In genomic region chr17:44689492-44690217, GRCh38 we compare ENCODE assay signal across 1 cellular context.
A peak's percentile ranks its signal among the peaks of the same experiment; 100 is the strongest.
TF ChIP-seq lines count a peak whose summit lies in the region.

Gene CCDC43, minus strand, starts transcription at chr17:44689776. Its CDS starts 23 bp downstream, at chr17:44689753.

TF ChIP-seq in GM12878, 131 proteins besides CTCF, POLR2A, EP300 and RAD21 (continued from another document and continues in another):
- peak; percentile 90 for TF ChIP-seq TAF1 (IDR thresholded peaks at IDR 0.05; ENCODE audit: borderline replicate concordance, low read depth, low read length)
- TF ChIP-seq NFYA (IDR thresholded peaks at IDR 0.05; ENCODE audit: borderline replicate concordance, low read depth, low read length), result no peak
- TF ChIP-seq YBX1 (IDR thresholded peaks at IDR 0.05), result no peak
- TF ChIP-seq CEBPB (IDR thresholded peaks at IDR 0.05; ENCODE audit: borderline replicate concordance in 1 of 2, low read depth in 2 of 2, low read length in 2 of 2), result no peak
- peak; percentile 90 for TF ChIP-seq NR2C1 (IDR thresholded peaks at IDR 0.05)
- TF ChIP-seq CHD1 (IDR thresholded peaks at IDR 0.05; ENCODE audit: low read depth, low read length), result no peak
- TF ChIP-seq RBBP5 (conservative IDR thresholded peaks at IDR 0.05), result no peak
- TF ChIP-seq NBN (IDR thresholded peaks at IDR 0.05), result 0 out of 2 replicates have a peak, but pooled peaks have one; percentile 44
- TF ChIP-seq IKZF1 (conservative IDR thresholded peaks at IDR 0.05), result peak; percentile 50
- TF ChIP-seq NR2F1 (conservative IDR thresholded peaks at IDR 0.05), result peak; percentile 96
- peak; percentile 71 for TF ChIP-seq HCFC1 (IDR thresholded peaks at IDR 0.05; ENCODE audit: low read length)
- TF ChIP-seq REST (IDR thresholded peaks at IDR 0.05; ENCODE audit: low read depth, low read length), result no peak
- 0 out of 2 replicates have a peak, but pooled peaks have one; percentile 15 for TF ChIP-seq HDGF (IDR thresholded peaks at IDR 0.05)
- peak; percentile 30 for TF ChIP-seq SIX5 (IDR thresholded peaks at IDR 0.05; ENCODE audit: low read depth, low read length, severe bottlenecking)
- no peak for TF ChIP-seq SMARCA5 (IDR thresholded peaks at IDR 0.05)
- TF ChIP-seq STAT3 (IDR thresholded peaks at IDR 0.05; ENCODE audit: low read depth, low read length), result no peak
- TF ChIP-seq POU2F2 (IDR thresholded peaks at IDR 0.05; ENCODE audit: borderline replicate concordance, low read depth, low read length), result 0 out of 3 replicates have a peak, but pooled peaks have one; percentile 16
- TF ChIP-seq NRF1 (conservative IDR thresholded peaks at IDR 0.05; ENCODE audit: low read depth, low read length), result peak; percentile 69
- 0 out of 2 replicates have a peak, but pooled peaks have one; percentile 58 for TF ChIP-seq RCOR1 (conservative IDR thresholded peaks at IDR 0.05; ENCODE audit: low read depth, low read length)
- TF ChIP-seq E4F1 (IDR thresholded peaks at IDR 0.05; ENCODE audit: borderline replicate concordance, partially characterized antibody), result no peak
- TF ChIP-seq MTA3 (IDR thresholded peaks at IDR 0.05; ENCODE audit: borderline replicate concordance, low read length), result no peak
- TF ChIP-seq GABPA (IDR thresholded peaks at IDR 0.05; ENCODE audit: low read depth), result no peak
- TF ChIP-seq SIN3A (IDR thresholded peaks at IDR 0.05; ENCODE audit: low read depth, low read length), result peak; percentile 63
- no peak for TF ChIP-seq PKNOX1 (IDR thresholded peaks at IDR 0.05)
- no peak for TF ChIP-seq BCL3 (IDR thresholded peaks at IDR 0.05; ENCODE audit: borderline replicate concordance, insufficient read depth, low read depth, low read length, poor library complexity, severe bottlenecking)
- no peak for TF ChIP-seq ATF7 (IDR thresholded peaks at IDR 0.05; ENCODE audit: low read depth)
- no peak for TF ChIP-seq TCF12 (IDR thresholded peaks at IDR 0.05; ENCODE audit: low read depth, low read length)
- 0 out of 2 replicates have a peak, but pooled peaks have one; percentile 12 for TF ChIP-seq MEF2A (IDR thresholded peaks at IDR 0.05; ENCODE audit: insufficient read depth, low read depth, low read length)
- TF ChIP-seq POLR2AphosphoS5 (IDR thresholded peaks at IDR 0.05; ENCODE audit: low read length), result peak; percentile 88
- TF ChIP-seq ZNF622 (IDR thresholded peaks at IDR 0.05), result no peak
- peak; percentile 70; the same call in 1 of the 2 replicates for TF ChIP-seq SMAD5 (IDR thresholded peaks at IDR 0.05; ENCODE audit: low read depth)
- no peak for TF ChIP-seq E2F4 (IDR thresholded peaks at IDR 0.05; ENCODE audit: low read depth, low read length)
- TF ChIP-seq E2F8 (IDR thresholded peaks at IDR 0.05; ENCODE audit: low read depth, partially characterized antibody), result no peak
- 0 out of 2 replicates have a peak, but pooled peaks have one; percentile 45 for TF ChIP-seq TCF3 (IDR thresholded peaks at IDR 0.05; ENCODE audit: borderline replicate concordance, insufficient read depth, low read depth, low read length)
- TF ChIP-seq TBL1XR1 (IDR thresholded peaks at IDR 0.05; ENCODE audit: low read depth, low read length), result peak; percentile 43; the same call in 1 of the 2 replicates
- TF ChIP-seq PML (IDR thresholded peaks at IDR 0.05; ENCODE audit: low read length), result peak; percentile 65; the same call in 1 of the 2 replicates
- TF ChIP-seq RELB (IDR thresholded peaks at IDR 0.05; ENCODE audit: low read depth), result peak; percentile 86
- TF ChIP-seq BACH1 (IDR thresholded peaks at IDR 0.05; ENCODE audit: borderline replicate concordance), result peak; percentile 38; the same call in 1 of the 2 replicates
- peak; percentile 93 to 94 for TF ChIP-seq BHLHE40 (IDR thresholded peaks at IDR 0.05; ENCODE audit: borderline replicate concordance in 1 of 2, low read depth in 2 of 2, low read length in 1 of 2)
- peak; percentile 66; the same call in 1 of the 2 replicates for TF ChIP-seq CHD2 (IDR thresholded peaks at IDR 0.05; ENCODE audit: borderline replicate concordance, low read depth, low read length)
- TF ChIP-seq IRF3 (IDR thresholded peaks at IDR 0.05), result no peak
- TF ChIP-seq IRF4 (IDR thresholded peaks at IDR 0.05; ENCODE audit: low read depth, low read length), result no peak
- no peak for TF ChIP-seq IKZF2 (IDR thresholded peaks at IDR 0.05)
- TF ChIP-seq MAX (IDR thresholded peaks at IDR 0.05; ENCODE audit: low read depth, low read length), result peak; percentile 76
- TF ChIP-seq RUNX3 (IDR thresholded peaks at IDR 0.05; ENCODE audit: low read length), result peak; percentile 65
- TF ChIP-seq ASH2L (IDR thresholded peaks at IDR 0.05; ENCODE audit: borderline replicate concordance, low read depth), result 0 out of 2 replicates have a peak, but pooled peaks have one; percentile 31
- peak; percentile 67 for TF ChIP-seq MXI1 (IDR thresholded peaks at IDR 0.05; ENCODE audit: low read depth, low read length)
